In the genomic region with DNA sequence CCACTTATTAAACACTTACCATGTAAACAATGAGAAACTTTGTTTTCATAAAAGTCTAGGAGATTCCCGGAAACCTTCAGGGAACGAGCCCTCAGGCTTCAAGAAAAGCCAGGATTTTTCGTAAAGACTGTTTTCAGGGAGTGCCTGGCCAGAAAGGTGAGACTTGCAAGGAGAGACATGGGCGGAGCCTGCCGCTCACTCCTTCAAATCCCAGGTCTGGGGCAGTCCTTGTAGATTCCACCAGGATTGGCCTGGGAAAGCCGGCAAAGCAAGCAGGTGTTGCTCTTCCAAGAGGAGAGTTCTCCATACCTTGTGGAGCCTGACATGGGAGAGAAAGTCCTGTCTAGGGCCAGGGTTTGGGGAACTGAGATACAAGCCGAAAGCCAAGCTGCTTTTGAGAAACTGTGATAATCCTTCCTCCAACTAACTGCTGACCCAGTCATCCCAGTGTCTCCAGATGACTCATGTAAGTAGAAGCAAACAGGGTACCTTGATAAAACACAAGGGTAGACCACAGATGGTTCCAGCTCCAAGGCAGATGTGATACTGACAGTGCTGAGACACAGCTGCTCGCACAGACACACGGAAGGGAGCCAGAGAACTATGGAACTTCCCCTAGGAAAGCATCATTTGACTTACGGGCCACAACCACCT, we compare ENCODE assay signal across 8 cellular contexts.
DNase-seq lines count a peak whose midpoint lies in the region; ATAC-seq lines count a peak whose summit lies in the region.

No MANE protein-coding gene starts in this region.

- no peak overlapping the region for H3K4me3 ChIP-seq in duodenal mucosa (ENCODE audit: low read depth in 1 of 2, low read length in 2 of 2)

- no peak overlapping the region for H3K9ac ChIP-seq in duodenal mucosa (ENCODE audit: low read depth in 1 of 2, low read length in 2 of 2)

- H3K4me3 Mint-ChIP-seq in immature natural killer cell: no peak overlapping the region

- peaks cover 0 to under 1% of the 10 kb centered on the region in 2 donors for H3K4me1 Mint-ChIP-seq in immature natural killer cell

- H3K27ac ChIP-seq in duodenal mucosa (ENCODE audit: low read depth, low read length): peak overlapping the region; percentile 10

- H3K9me3 Mint-ChIP-seq in immature natural killer cell: no peaks in the 10 kb centered on the region

- H3K27me3 ChIP-seq in duodenal mucosa (ENCODE audit: control insufficient read depth in 1 of 2, insufficient read depth in 2 of 2, low read length in 2 of 2): no peaks in the 10 kb centered on the region

- no peaks in the 10 kb centered on the region for H3K9me3 ChIP-seq in duodenal mucosa (ENCODE audit: control insufficient read depth in 1 of 2, low read length in 2 of 2)

- H3K36me3 Mint-ChIP-seq in immature natural killer cell: no peaks in the 10 kb centered on the region

- H3K27ac Mint-ChIP-seq in immature natural killer cell: no peak overlapping the region

- H3K27me3 Mint-ChIP-seq in immature natural killer cell (ENCODE audit: low read depth in 3 of 3): peaks cover 2 to 6% (median 5%) of the 10 kb centered on the region in 3 donors

- ATAC-seq in GM19395 (IDR thresholded peaks at IDR 0.05; ENCODE audit: unreplicated experiment): peak; percentile 72
- ATAC-seq in HG03354 (IDR thresholded peaks at IDR 0.05; ENCODE audit: poor library complexity, severe bottlenecking, unreplicated experiment): peak; percentile 64

- peaks cover 34 to 37% of the 10 kb centered on the region in 2 donors for H3K4me1 ChIP-seq in duodenal mucosa (ENCODE audit: control insufficient read depth in 1 of 2, insufficient read depth in 2 of 2, low read length in 2 of 2)

- H3K36me3 ChIP-seq in duodenal mucosa (ENCODE audit: control insufficient read depth in 1 of 2, insufficient read depth in 2 of 2, low read length in 2 of 2): peaks cover 3 to 38% of the 10 kb centered on the region in 2 donors

- peak; percentile 57 for DNase-seq in AG08396 (ENCODE audit: low spot score)
- DNase-seq in HuH-7.5 (ENCODE audit: low spot score): no peak
- no peak for DNase-seq in NCI-H187 (lab: John Stamatoyannopoulos, UW)
- no peak for DNase-seq in immature natural killer cell
- DNase-seq in NCI-H774 (lab: John Stamatoyannopoulos, UW): no peak
